Comparison of ENCODE assay signal across 31 cellular contexts in genomic region chr5:173796746-173797495, GRCh38.
"Had no signal": no experiment of that assay in that cellular context is flagged by ENCODE, and none has a peak within 500 bp of the region (broad histone marks: within the 10 kb centered on the region; RNA-seq: fewer than 3 reads in every experiment).

No MANE protein-coding gene starts in this region.

- H3K27ac ChIP-seq: adrenal gland, body of pancreas, esophagus muscularis mucosa, foreskin keratinocyte, gastrocnemius medialis, heart left ventricle, WERI-Rb-1 had no signal

- H3K4me3 ChIP-seq: adrenal gland, body of pancreas, esophagus muscularis mucosa, gastrocnemius medialis, heart left ventricle had no signal

- ATAC-seq: activated CD4-positive, CD25-positive, alpha-beta regulatory T cell treated with anti-CD3 and anti-CD28 coated beads, Interleukin-2, amount 50 U/mL, for 24 hours; activated CD8-positive, alpha-beta T cell treated with anti-CD3 and anti-CD28 coated beads for 36 hours; activated naive CD8-positive, alpha-beta T cell treated with anti-CD3 and anti-CD28 coated beads, Interleukin-2, amount 50 U/mL, for 24 hours; body of pancreas; effector memory CD8-positive, alpha-beta T cell; foreskin keratinocyte; gastrocnemius medialis; heart left ventricle; T-helper 17 cell had no signal

- FAIRE-seq: colon had no signal

- DNase-seq: activated B cell treated with CpG ODN at 0.5 μM for 24 hours; activated CD4-positive, alpha-beta T cell treated with anti-CD3 and anti-CD28 coated beads for 48 hours; activated CD4-positive, alpha-beta T cell treated with anti-CD3 and anti-CD28 coated beads, Interleukin-2, amount 50 U/mL, for 1 hour; activated CD4-positive, alpha-beta T cell treated with anti-CD3 and anti-CD28 coated beads, Interleukin-2, amount 50 U/mL, for 48 hours; activated CD8-positive, alpha-beta memory T cell treated with anti-CD3 and anti-CD28 coated beads for 24 hours; activated CD8-positive, alpha-beta T cell treated with anti-CD3 and anti-CD28 coated beads for 36 hours; activated effector memory CD4-positive, alpha-beta T cell treated with anti-CD3 and anti-CD28 coated beads, Interleukin-2, amount 50 U/mL, for 16 hours; activated naive CD4-positive, alpha-beta T cell treated with anti-CD3 and anti-CD28 coated beads for 36 hours; activated naive CD8-positive, alpha-beta T cell treated with anti-CD3 and anti-CD28 coated beads for 36 hours; activated naive CD8-positive, alpha-beta T cell treated with anti-CD3 and anti-CD28 coated beads, Interleukin-2, amount 50 U/mL, for 24 hours; activated T-cell treated with anti-CD3 and anti-CD28 coated beads, Interleukin-2, amount 50 U/mL, for 1 hour; activated T-cell treated with anti-CD3 and anti-CD28 coated beads, Interleukin-2, amount 50 U/mL, for 48 hours; amygdala; aorta; body of pancreas; caudate nucleus; cortex of kidney; dermis blood vessel endothelial cell; effector CD4-positive, alpha-beta T cell; effector memory CD8-positive, alpha-beta T cell; foreskin keratinocyte; gastrocnemius medialis; glutamatergic neuron; heart left ventricle; T-helper 17 cell; T1000; WERI-Rb-1 had no signal

- H3K9me3 ChIP-seq: adrenal gland, body of pancreas, esophagus muscularis mucosa, gastrocnemius medialis, heart left ventricle had no signal

- H3K27me3 ChIP-seq: adrenal gland, body of pancreas, esophagus muscularis mucosa, foreskin keratinocyte, gastrocnemius medialis, heart left ventricle had no signal

- H3K4me1 ChIP-seq: body of pancreas, esophagus muscularis mucosa, foreskin keratinocyte, gastrocnemius medialis had no signal

- H3K36me3 ChIP-seq: adrenal gland, esophagus muscularis mucosa, gastrocnemius medialis, heart left ventricle, WERI-Rb-1 had no signal
